2 cellular contexts compared by ENCODE assay signal in genomic region chr5:57911466-57911865, GRCh38.
TF ChIP-seq lines count a peak whose summit lies in the region.

No MANE protein-coding gene starts in this region.

TF ChIP-seq in IMR-90, 13 proteins besides CTCF, POLR2A, EP300 and RAD21 (continued from another document):
- TF ChIP-seq, protein P1, sequence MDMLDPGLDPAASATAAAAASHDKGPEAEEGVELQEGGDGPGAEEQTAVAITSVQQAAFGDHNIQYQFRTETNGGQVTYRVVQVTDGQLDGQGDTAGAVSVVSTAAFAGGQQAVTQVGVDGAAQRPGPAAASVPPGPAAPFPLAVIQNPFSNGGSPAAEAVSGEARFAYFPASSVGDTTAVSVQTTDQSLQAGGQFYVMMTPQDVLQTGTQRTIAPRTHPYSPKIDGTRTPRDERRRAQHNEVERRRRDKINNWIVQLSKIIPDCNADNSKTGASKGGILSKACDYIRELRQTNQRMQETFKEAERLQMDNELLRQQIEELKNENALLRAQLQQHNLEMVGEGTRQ (IDR thresholded peaks at IDR 0.05; ENCODE audit: low read depth, low read length): no peak
- no peak for TF ChIP-seq ELK1 (IDR thresholded peaks at IDR 0.05; ENCODE audit: borderline replicate concordance, low read depth, low read length)
- no peak for TF ChIP-seq MAFK (IDR thresholded peaks at IDR 0.05; ENCODE audit: low read depth, low read length)
- TF ChIP-seq CEBPB (IDR thresholded peaks at IDR 0.05; ENCODE audit: low read depth, low read length): no peak
- TF ChIP-seq RCOR1 (IDR thresholded peaks at IDR 0.05; ENCODE audit: insufficient replicate concordance, low read length): no peak
- TF ChIP-seq MAZ (IDR thresholded peaks at IDR 0.05; ENCODE audit: borderline replicate concordance, low read depth, low read length): no peak
- no peak for TF ChIP-seq FOS (IDR thresholded peaks at IDR 0.05; ENCODE audit: low read depth, low read length)
- TF ChIP-seq BHLHE40 (IDR thresholded peaks at IDR 0.05; ENCODE audit: low read depth, low read length): no peak
TF ChIP-seq in IMR-90: peak in this region for 0.

TF ChIP-seq in HepG2, 621 proteins besides CTCF, POLR2A, EP300 and RAD21 (continued from another document):
- no peak for TF ChIP-seq NFKB2 (CRISPR knock-in tag; IDR thresholded peaks at IDR 0.05; ENCODE audit: borderline replicate concordance)
- TF ChIP-seq MXD4 (CRISPR knock-in tag; IDR thresholded peaks at IDR 0.05): no peak
- TF ChIP-seq THAP7 (CRISPR knock-in tag; IDR thresholded peaks at IDR 0.05): no peak
- TF ChIP-seq ZNF570 (CRISPR knock-in tag; IDR thresholded peaks at IDR 0.05; ENCODE audit: borderline replicate concordance): no peak
- no peak for TF ChIP-seq ZNF720 (CRISPR knock-in tag; IDR thresholded peaks at IDR 0.05)
- TF ChIP-seq RFX3 (CRISPR knock-in tag; IDR thresholded peaks at IDR 0.05): no peak
- no peak for TF ChIP-seq JUNB (CRISPR knock-in tag; IDR thresholded peaks at IDR 0.05; ENCODE audit: borderline replicate concordance)
- TF ChIP-seq, protein P1 (IDR thresholded peaks at IDR 0.05; ENCODE audit: low read depth, low read length): no peak
- TF ChIP-seq, protein P1 (CRISPR knock-in tag; IDR thresholded peaks at IDR 0.05; ENCODE audit: borderline replicate concordance): no peak
- TF ChIP-seq SRF (IDR thresholded peaks at IDR 0.05; ENCODE audit: low read depth, low read length): no peak
- no peak for TF ChIP-seq KLF15 (CRISPR knock-in tag; IDR thresholded peaks at IDR 0.05; ENCODE audit: borderline replicate concordance)
- no peak for TF ChIP-seq ZBTB10 (CRISPR knock-in tag; IDR thresholded peaks at IDR 0.05; ENCODE audit: borderline replicate concordance)
- TF ChIP-seq POLR2AphosphoS5 (IDR thresholded peaks at IDR 0.05; ENCODE audit: low read depth, low read length): no peak
- TF ChIP-seq JDP2 (CRISPR knock-in tag; IDR thresholded peaks at IDR 0.05; ENCODE audit: borderline replicate concordance): no peak
